2 cellular contexts compared by ENCODE assay signal in the genomic region with DNA sequence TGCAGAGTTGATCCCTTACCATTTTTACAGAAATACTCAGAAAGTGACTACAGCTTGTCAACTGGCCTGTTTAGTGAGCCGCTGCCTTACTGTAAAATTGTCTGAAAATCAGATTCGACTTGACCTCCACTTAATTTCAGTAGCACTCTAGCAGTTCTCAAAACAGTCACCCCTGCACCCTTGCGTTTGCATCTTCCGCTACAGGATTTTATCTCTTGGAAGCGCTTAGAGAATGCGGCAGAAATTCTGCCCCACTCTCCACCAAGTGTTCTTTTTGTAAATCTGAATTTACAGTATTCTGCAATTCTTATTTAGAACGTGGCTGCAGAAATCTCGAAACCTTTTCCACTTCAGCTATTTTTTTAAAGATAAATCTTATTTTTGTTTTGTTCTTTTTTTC.
TF ChIP-seq lines count a peak whose summit lies in the region.

No MANE protein-coding gene starts in this region.

TF ChIP-seq in SK-N-SH, 30 proteins besides CTCF, POLR2A, EP300 and RAD21:
- TF ChIP-seq FOXJ3 (CRISPR knock-in tag; IDR thresholded peaks at IDR 0.05) = no peak
- no peak for TF ChIP-seq EZH2phosphoT487 (IDR thresholded peaks at IDR 0.05; ENCODE audit: borderline replicate concordance, low read depth)
- TF ChIP-seq CHD2 (IDR thresholded peaks at IDR 0.05; ENCODE audit: low read length, partially characterized antibody) = no peak
- no peak for TF ChIP-seq FOSL2 (IDR thresholded peaks at IDR 0.05; ENCODE audit: borderline replicate concordance, low read depth)
- no peak for TF ChIP-seq SMC3 (IDR thresholded peaks at IDR 0.05; ENCODE audit: low read depth, low read length)
- no peak for TF ChIP-seq POLR2AphosphoS5 (IDR thresholded peaks at IDR 0.05; ENCODE audit: low read depth, low read length)
- no peak; the same call in 1 of the 2 replicates for TF ChIP-seq MXI1 (IDR thresholded peaks at IDR 0.05; ENCODE audit: low read depth, low read length)
- TF ChIP-seq NRF1 (IDR thresholded peaks at IDR 0.05; ENCODE audit: low read depth, low read length) = no peak
- TF ChIP-seq, protein P1, sequence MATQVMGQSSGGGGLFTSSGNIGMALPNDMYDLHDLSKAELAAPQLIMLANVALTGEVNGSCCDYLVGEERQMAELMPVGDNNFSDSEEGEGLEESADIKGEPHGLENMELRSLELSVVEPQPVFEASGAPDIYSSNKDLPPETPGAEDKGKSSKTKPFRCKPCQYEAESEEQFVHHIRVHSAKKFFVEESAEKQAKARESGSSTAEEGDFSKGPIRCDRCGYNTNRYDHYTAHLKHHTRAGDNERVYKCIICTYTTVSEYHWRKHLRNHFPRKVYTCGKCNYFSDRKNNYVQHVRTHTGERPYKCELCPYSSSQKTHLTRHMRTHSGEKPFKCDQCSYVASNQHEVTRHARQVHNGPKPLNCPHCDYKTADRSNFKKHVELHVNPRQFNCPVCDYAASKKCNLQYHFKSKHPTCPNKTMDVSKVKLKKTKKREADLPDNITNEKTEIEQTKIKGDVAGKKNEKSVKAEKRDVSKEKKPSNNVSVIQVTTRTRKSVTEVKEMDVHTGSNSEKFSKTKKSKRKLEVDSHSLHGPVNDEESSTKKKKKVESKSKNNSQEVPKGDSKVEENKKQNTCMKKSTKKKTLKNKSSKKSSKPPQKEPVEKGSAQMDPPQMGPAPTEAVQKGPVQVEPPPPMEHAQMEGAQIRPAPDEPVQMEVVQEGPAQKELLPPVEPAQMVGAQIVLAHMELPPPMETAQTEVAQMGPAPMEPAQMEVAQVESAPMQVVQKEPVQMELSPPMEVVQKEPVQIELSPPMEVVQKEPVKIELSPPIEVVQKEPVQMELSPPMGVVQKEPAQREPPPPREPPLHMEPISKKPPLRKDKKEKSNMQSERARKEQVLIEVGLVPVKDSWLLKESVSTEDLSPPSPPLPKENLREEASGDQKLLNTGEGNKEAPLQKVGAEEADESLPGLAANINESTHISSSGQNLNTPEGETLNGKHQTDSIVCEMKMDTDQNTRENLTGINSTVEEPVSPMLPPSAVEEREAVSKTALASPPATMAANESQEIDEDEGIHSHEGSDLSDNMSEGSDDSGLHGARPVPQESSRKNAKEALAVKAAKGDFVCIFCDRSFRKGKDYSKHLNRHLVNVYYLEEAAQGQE (IDR thresholded peaks at IDR 0.05; ENCODE audit: low read depth, low read length) = no peak
- no peak for TF ChIP-seq TEAD4 (IDR thresholded peaks at IDR 0.05; ENCODE audit: borderline replicate concordance, insufficient read depth)
- TF ChIP-seq NFIC (IDR thresholded peaks at IDR 0.05; ENCODE audit: borderline replicate concordance) = no peak
- no peak for TF ChIP-seq YY1 (IDR thresholded peaks at IDR 0.05; ENCODE audit: low read depth)

TF ChIP-seq in SK-N-SH treated with all-trans-retinoic acid at 6 μM for 48 hours, 23 proteins besides CTCF, POLR2A, EP300 and RAD21:
- no peak for TF ChIP-seq ZNF8 (CRISPR knock-in tag; IDR thresholded peaks at IDR 0.05)
- TF ChIP-seq, protein P2, sequence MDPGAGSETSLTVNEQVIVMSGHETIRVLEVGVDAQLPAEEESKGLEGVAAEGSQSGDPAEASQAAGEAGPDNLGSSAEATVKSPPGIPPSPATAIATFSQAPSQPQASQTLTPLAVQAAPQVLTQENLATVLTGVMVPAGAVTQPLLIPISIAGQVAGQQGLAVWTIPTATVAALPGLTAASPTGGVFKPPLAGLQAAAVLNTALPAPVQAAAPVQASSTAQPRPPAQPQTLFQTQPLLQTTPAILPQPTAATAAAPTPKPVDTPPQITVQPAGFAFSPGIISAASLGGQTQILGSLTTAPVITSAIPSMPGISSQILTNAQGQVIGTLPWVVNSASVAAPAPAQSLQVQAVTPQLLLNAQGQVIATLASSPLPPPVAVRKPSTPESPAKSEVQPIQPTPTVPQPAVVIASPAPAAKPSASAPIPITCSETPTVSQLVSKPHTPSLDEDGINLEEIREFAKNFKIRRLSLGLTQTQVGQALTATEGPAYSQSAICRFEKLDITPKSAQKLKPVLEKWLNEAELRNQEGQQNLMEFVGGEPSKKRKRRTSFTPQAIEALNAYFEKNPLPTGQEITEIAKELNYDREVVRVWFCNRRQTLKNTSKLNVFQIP (CRISPR knock-in tag; IDR thresholded peaks at IDR 0.05; ENCODE audit: borderline replicate concordance, low read depth) = no peak
- TF ChIP-seq TOX (CRISPR knock-in tag; IDR thresholded peaks at IDR 0.05; ENCODE audit: borderline replicate concordance) = no peak
- no peak for TF ChIP-seq SNAI2 (CRISPR knock-in tag; IDR thresholded peaks at IDR 0.05)
- no peak for TF ChIP-seq ZC3H10 (CRISPR knock-in tag; IDR thresholded peaks at IDR 0.05)
- TF ChIP-seq, protein P3, sequence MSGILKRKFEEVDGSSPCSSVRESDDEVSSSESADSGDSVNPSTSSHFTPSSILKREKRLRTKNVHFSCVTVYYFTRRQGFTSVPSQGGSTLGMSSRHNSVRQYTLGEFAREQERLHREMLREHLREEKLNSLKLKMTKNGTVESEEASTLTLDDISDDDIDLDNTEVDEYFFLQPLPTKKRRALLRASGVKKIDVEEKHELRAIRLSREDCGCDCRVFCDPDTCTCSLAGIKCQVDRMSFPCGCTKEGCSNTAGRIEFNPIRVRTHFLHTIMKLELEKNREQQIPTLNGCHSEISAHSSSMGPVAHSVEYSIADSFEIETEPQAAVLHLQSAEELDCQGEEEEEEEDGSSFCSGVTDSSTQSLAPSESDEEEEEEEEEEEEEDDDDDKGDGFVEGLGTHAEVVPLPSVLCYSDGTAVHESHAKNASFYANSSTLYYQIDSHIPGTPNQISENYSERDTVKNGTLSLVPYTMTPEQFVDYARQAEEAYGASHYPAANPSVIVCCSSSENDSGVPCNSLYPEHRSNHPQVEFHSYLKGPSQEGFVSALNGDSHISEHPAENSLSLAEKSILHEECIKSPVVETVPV (CRISPR knock-in tag; IDR thresholded peaks at IDR 0.05) = no peak
- TF ChIP-seq, protein P4, sequence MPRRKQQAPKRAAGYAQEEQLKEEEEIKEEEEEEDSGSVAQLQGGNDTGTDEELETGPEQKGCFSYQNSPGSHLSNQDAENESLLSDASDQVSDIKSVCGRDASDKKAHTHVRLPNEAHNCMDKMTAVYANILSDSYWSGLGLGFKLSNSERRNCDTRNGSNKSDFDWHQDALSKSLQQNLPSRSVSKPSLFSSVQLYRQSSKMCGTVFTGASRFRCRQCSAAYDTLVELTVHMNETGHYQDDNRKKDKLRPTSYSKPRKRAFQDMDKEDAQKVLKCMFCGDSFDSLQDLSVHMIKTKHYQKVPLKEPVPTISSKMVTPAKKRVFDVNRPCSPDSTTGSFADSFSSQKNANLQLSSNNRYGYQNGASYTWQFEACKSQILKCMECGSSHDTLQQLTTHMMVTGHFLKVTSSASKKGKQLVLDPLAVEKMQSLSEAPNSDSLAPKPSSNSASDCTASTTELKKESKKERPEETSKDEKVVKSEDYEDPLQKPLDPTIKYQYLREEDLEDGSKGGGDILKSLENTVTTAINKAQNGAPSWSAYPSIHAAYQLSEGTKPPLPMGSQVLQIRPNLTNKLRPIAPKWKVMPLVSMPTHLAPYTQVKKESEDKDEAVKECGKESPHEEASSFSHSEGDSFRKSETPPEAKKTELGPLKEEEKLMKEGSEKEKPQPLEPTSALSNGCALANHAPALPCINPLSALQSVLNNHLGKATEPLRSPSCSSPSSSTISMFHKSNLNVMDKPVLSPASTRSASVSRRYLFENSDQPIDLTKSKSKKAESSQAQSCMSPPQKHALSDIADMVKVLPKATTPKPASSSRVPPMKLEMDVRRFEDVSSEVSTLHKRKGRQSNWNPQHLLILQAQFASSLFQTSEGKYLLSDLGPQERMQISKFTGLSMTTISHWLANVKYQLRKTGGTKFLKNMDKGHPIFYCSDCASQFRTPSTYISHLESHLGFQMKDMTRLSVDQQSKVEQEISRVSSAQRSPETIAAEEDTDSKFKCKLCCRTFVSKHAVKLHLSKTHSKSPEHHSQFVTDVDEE (CRISPR knock-in tag; IDR thresholded peaks at IDR 0.05) = no peak
- TF ChIP-seq, protein P5, sequence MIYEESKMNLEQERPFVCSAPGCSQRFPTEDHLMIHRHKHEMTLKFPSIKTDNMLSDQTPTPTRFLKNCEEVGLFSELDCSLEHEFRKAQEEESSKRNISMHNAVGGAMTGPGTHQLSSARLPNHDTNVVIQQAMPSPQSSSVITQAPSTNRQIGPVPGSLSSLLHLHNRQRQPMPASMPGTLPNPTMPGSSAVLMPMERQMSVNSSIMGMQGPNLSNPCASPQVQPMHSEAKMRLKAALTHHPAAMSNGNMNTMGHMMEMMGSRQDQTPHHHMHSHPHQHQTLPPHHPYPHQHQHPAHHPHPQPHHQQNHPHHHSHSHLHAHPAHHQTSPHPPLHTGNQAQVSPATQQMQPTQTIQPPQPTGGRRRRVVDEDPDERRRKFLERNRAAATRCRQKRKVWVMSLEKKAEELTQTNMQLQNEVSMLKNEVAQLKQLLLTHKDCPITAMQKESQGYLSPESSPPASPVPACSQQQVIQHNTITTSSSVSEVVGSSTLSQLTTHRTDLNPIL (CRISPR knock-in tag; IDR thresholded peaks at IDR 0.05; ENCODE audit: low read depth) = no peak
- TF ChIP-seq ZNF70 (CRISPR knock-in tag; IDR thresholded peaks at IDR 0.05) = no peak
- no peak for TF ChIP-seq BACH2 (CRISPR knock-in tag; IDR thresholded peaks at IDR 0.05; ENCODE audit: borderline replicate concordance)
- TF ChIP-seq ESRRG (CRISPR knock-in tag; IDR thresholded peaks at IDR 0.05) = no peak
- no peak for TF ChIP-seq OSR1 (CRISPR knock-in tag; IDR thresholded peaks at IDR 0.05)
